ENCODE assay signal across 14 cellular contexts in the genomic region with DNA sequence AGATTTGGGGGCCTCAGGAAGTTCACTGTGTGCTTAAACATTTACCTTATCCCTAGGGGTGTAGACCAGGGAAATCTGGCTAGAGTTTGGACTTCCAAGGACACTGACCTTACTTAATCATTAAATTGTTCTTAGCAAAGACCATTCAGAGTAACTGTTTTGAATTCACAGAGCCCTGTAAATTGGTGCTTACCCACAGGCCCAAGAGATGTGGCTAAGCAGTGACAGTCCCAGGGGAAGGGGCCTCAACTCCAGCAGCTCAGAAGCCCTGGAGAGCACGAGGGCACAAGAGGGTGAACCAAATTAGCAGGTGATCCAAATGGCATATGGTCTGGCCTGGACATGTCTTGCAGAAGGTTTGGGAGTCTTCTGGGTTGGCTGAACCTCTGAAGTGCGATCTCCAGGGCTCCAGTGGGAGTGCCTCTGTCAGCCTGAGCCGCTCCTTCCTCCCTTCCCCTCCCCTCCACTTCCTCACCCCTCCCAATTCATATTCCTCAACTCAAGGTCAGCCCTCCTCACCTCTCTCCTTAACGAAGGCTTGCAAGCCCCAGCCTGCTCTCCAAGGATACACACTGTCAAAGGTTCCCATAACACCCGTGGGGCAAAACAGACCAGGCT. TPM values are rescaled to one million over a fixed set of nuclear protein-coding genes. Genes with fewer than 3 reads are reported as not detected.
DNase-seq lines count a peak whose midpoint lies in the region; ATAC-seq and TF ChIP-seq lines count a peak whose summit lies in the region.
"Had no signal": no experiment of that assay in that cellular context is flagged by ENCODE, and none has a peak within 500 bp of the region (broad histone marks: within the 10 kb centered on the region; RNA-seq: fewer than 3 reads in every experiment).

No MANE protein-coding gene starts in this region.

- H3K9me3 ChIP-seq in liver (ENCODE audit: control insufficient read depth in 4 of 4, low read length in 3 of 4): no peaks in the 10 kb centered on the region
- H3K9me3 ChIP-seq in testis: no peaks in the 10 kb centered on the region
- H3K9me3 ChIP-seq: HAP-1 had no signal

- 26% methylated on average over 5 of the region's 5 CpGs for WGBS in liver
- 17 to 30% methylated on average over 5 of the region's 5 CpGs for WGBS in testis, 2 donors

- H3K27me3 ChIP-seq in liver (ENCODE audit: control insufficient read depth in 4 of 4, insufficient read depth in 4 of 4, low read length in 3 of 4): no peaks in the 10 kb centered on the region
- H3K27me3 ChIP-seq in testis: no peaks in the 10 kb centered on the region

- TF ChIP-seq POLR2A in testis (IDR thresholded peaks at IDR 0.05): no peak

- H3K4me3 Mint-ChIP-seq in IgD-negative memory B cell: peak overlapping the region in 1 of 4 donors; percentile 47
- H3K4me3 Mint-ChIP-seq in WTC11: no peak overlapping the region
- H3K4me3 Mint-ChIP-seq: stimulated activated memory B cell treated with anti-CD40 and anti-IgM and Interleukin-4, amounts not matched to agents 10 μg/mL and 1 μg/mL and 100 μg/mL, for 72 hours; T-helper 1 cell treated with Interleukin-12 subunit alpha and Interleukin-12 subunit beta and Interleukin-4 antibody, amounts not matched to agents 30 μg/mL and 1 μg/mL, for 36 hours had no signal

- ATAC-seq in WTC11: no peak
- ATAC-seq: stimulated activated memory B cell treated with anti-CD40 and anti-IgM and Interleukin-4, amounts not matched to agents 10 μg/mL and 1 μg/mL and 100 μg/mL, for 72 hours had no signal

- H3K36me3 ChIP-seq in liver (ENCODE audit: control insufficient read depth in 4 of 4, insufficient read depth in 3 of 4, low read depth in 1 of 4, low read length in 3 of 4): no peaks in the 10 kb centered on the region
- H3K36me3 ChIP-seq in testis (ENCODE audit: low read depth, missing control alignments): no peaks in the 10 kb centered on the region
- H3K36me3 ChIP-seq: HAP-1 had no signal

- POLR2A ChIA-PET in WTC11 (lab: Charles Lee): no interaction called here

- no peak overlapping the region for H3K9ac ChIP-seq in liver (ENCODE audit: low read depth in 1 of 2, low read length in 2 of 2)

- CTCF ChIA-PET in WTC11 (lab: Charles Lee): no interaction called here

- H3K36me3 Mint-ChIP-seq in IgD-negative memory B cell: no peaks in the 10 kb centered on the region
- H3K36me3 Mint-ChIP-seq in WTC11: no peaks in the 10 kb centered on the region

- no peak overlapping the region for H3K4me3 ChIP-seq in liver (ENCODE audit: low read depth in 1 of 3, low read length in 3 of 3)
- no peak overlapping the region for H3K4me3 ChIP-seq in testis
- H3K4me3 ChIP-seq: HAP-1 had no signal

- TF ChIP-seq CTCF in WTC11 (IDR thresholded peaks at IDR 0.05) (no peak), liver (IDR thresholded peaks at IDR 0.05; ENCODE audit: low read depth, low read length, missing input control) (no peak), testis (IDR thresholded peaks at IDR 0.05) (no peak)

- H3K27ac Mint-ChIP-seq in IgD-negative memory B cell (peak overlapping the region in 2 of 3 donors; percentile 43 to 63), WTC11 (no peak overlapping the region)
- H3K27ac Mint-ChIP-seq: stimulated activated memory B cell treated with anti-CD40 and anti-IgM and Interleukin-4, amounts not matched to agents 10 μg/mL and 1 μg/mL and 100 μg/mL, for 72 hours; T-helper 1 cell treated with Interleukin-12 subunit alpha and Interleukin-12 subunit beta and Interleukin-4 antibody, amounts not matched to agents 30 μg/mL and 1 μg/mL, for 36 hours had no signal

- H3K4me1 ChIP-seq in liver (ENCODE audit: control insufficient read depth in 4 of 4, insufficient read depth in 4 of 4, low read length in 3 of 4) (peaks cover 28 to 83% (median 77%) of the 10 kb centered on the region in 4 donors), testis (peaks cover 36% of the 10 kb centered on the region)

- TF ChIP-seq RAD21 in liver (IDR thresholded peaks at IDR 0.05): no peak

- peaks cover 9 to 26% (median 12%) of the 10 kb centered on the region in 3 donors for H3K4me1 Mint-ChIP-seq in IgD-negative memory B cell
- peaks cover 29% of the 10 kb centered on the region for H3K4me1 Mint-ChIP-seq in WTC11

- peak overlapping the region; percentile 10 to 16 for H3K27ac ChIP-seq in liver (ENCODE audit: low read depth in 1 of 2, low read length in 2 of 2)
- peak overlapping the region; percentile 35 to 59 for H3K27ac ChIP-seq in testis

- DNase-seq in WTC11 (ENCODE audit: low spot score) (peak; percentile 4), testis (peak; percentile 45), iPS-NIHi11 (ENCODE audit: low spot score) (no peak), SIG-M5 (lab: John Stamatoyannopoulos, UW) (no peak), activated gamma-delta T cell treated with Interleukin-2 at 50 U/mL for 16 hours (no peak)
- DNase-seq: activated CD4-positive, alpha-beta T cell treated with anti-CD3 and anti-CD28 coated beads, Interleukin-2, amount 50 U/mL, for 1 hour; amygdala; MV-4-11; stimulated activated CD4-positive, alpha-beta T cell treated with anti-CD3 and anti-CD28 coated beads, Interleukin-2, amount 100 ng/mL, for 48 hours had no signal

- H3K9me3 Mint-ChIP-seq in IgD-negative memory B cell (no peaks in the 10 kb centered on the region), WTC11 (no peaks in the 10 kb centered on the region)
- H3K9me3 Mint-ChIP-seq: stimulated activated memory B cell treated with anti-CD40 and anti-IgM and Interleukin-4, amounts not matched to agents 10 μg/mL and 1 μg/mL and 100 μg/mL, for 72 hours; T-helper 1 cell treated with Interleukin-12 subunit alpha and Interleukin-12 subunit beta and Interleukin-4 antibody, amounts not matched to agents 30 μg/mL and 1 μg/mL, for 36 hours had no signal

- intact Hi-C loops in testis (cut with DNase I; ENCODE audit: low total_unique reads): no loop called here

- no peaks in the 10 kb centered on the region for H3K27me3 Mint-ChIP-seq in IgD-negative memory B cell
- H3K27me3 Mint-ChIP-seq in WTC11 (ENCODE audit: low read depth): peaks cover under 1% of the 10 kb centered on the region; the same call in 1 of the 2 replicates
- H3K27me3 Mint-ChIP-seq: stimulated activated memory B cell treated with anti-CD40 and anti-IgM and Interleukin-4, amounts not matched to agents 10 μg/mL and 1 μg/mL and 100 μg/mL, for 72 hours had no signal

TF ChIP-seq in WTC11, 78 proteins besides CTCF, POLR2A, EP300 and RAD21 (continues in another document):
- no peak for TF ChIP-seq ZNF317 (CRISPR knock-in tag; IDR thresholded peaks at IDR 0.05; ENCODE audit: borderline replicate concordance, low read depth)
- TF ChIP-seq, protein P1, sequence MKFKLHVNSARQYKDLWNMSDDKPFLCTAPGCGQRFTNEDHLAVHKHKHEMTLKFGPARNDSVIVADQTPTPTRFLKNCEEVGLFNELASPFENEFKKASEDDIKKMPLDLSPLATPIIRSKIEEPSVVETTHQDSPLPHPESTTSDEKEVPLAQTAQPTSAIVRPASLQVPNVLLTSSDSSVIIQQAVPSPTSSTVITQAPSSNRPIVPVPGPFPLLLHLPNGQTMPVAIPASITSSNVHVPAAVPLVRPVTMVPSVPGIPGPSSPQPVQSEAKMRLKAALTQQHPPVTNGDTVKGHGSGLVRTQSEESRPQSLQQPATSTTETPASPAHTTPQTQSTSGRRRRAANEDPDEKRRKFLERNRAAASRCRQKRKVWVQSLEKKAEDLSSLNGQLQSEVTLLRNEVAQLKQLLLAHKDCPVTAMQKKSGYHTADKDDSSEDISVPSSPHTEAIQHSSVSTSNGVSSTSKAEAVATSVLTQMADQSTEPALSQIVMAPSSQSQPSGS (CRISPR knock-in tag; IDR thresholded peaks at IDR 0.05; ENCODE audit: borderline replicate concordance, low read depth): no peak
- no peak for TF ChIP-seq MAX (CRISPR knock-in tag; IDR thresholded peaks at IDR 0.05)

TF ChIP-seq in liver, 16 proteins besides CTCF, POLR2A, EP300 and RAD21 (continues in another document):
- TF ChIP-seq, protein P2, sequence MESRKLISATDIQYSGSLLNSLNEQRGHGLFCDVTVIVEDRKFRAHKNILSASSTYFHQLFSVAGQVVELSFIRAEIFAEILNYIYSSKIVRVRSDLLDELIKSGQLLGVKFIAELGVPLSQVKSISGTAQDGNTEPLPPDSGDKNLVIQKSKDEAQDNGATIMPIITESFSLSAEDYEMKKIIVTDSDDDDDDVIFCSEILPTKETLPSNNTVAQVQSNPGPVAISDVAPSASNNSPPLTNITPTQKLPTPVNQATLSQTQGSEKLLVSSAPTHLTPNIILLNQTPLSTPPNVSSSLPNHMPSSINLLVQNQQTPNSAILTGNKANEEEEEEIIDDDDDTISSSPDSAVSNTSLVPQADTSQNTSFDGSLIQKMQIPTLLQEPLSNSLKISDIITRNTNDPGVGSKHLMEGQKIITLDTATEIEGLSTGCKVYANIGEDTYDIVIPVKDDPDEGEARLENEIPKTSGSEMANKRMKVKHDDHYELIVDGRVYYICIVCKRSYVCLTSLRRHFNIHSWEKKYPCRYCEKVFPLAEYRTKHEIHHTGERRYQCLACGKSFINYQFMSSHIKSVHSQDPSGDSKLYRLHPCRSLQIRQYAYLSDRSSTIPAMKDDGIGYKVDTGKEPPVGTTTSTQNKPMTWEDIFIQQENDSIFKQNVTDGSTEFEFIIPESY (IDR thresholded peaks at IDR 0.05): no peak
- TF ChIP-seq MAX (IDR thresholded peaks at IDR 0.05) (no peak), NR2F2 (IDR thresholded peaks at IDR 0.05) (no peak), EGR1 (IDR thresholded peaks at IDR 0.05; ENCODE audit: low read depth in 2 of 2) (no peak), FOXA2 (IDR thresholded peaks at IDR 0.05) (no peak)

RNA-seq across cellular contexts. Expression of gene PAQR7, which starts 4.3 kb away (rescaled TPM):
- polyA plus RNA-seq in IgD-negative memory B cell (0.73 TPM), liver (1 to 10 TPM; 1.5 to 1.6 TPM), testis (ENCODE audit: insufficient read depth, low read depth, low replicate concordance) (89.3 TPM)
- total RNA-seq in WTC11 (2021) (6.7 to 9.1 TPM (median 8.4 TPM) in 3 replicates), liver (1 to 10 TPM; 2.0 to 9.0 TPM), testis (10 to 100 TPM; 92.4 to 94.8 TPM)

RNA-seq across cellular contexts. Expression of gene AUNIP, which starts 11.9 kb away (rescaled TPM):
- not detected for polyA plus RNA-seq in IgD-negative memory B cell
- 14.2 to 16.1 TPM (median 15.1 TPM) in 3 replicates for total RNA-seq in WTC11 (2021)
- total RNA-seq in liver: 1 to 10 TPM in 1 of 2 donors, not detected in 1; 9.0 TPM
- under 1 TPM; 0.18 to 0.56 TPM for polyA plus RNA-seq in liver
- total RNA-seq in testis: 10 to 100 TPM; 14.1 to 22.5 TPM
- polyA plus RNA-seq in testis (ENCODE audit: insufficient read depth, low read depth, low replicate concordance): 28.5 TPM

RNA-seq across cellular contexts. Expression of gene STMN1, which starts 35.0 kb away (rescaled TPM):
- polyA plus RNA-seq in IgD-negative memory B cell (47.4 TPM), liver (10 to 100 TPM; 13.5 to 22.2 TPM), testis (ENCODE audit: insufficient read depth, low read depth, low replicate concordance) (727 TPM)
- total RNA-seq in WTC11 (2021) (418 to 483 TPM (median 458 TPM) in 3 replicates), liver (10 to 100 TPM in 1 of 2 donors, under 1 TPM in 1; 0.75 to 40.1 TPM), testis (100 to 1,000 TPM; 230 to 393 TPM)

RNA-seq across cellular contexts. Expression of gene MTFR1L, which starts 51.4 kb away (rescaled TPM):
- polyA plus RNA-seq in IgD-negative memory B cell (39.6 TPM), liver (10 to 100 TPM; 33.4 to 47.1 TPM), testis (ENCODE audit: insufficient read depth, low read depth, low replicate concordance) (253 TPM)
- total RNA-seq in WTC11 (2021) (28.9 to 32.2 TPM (median 30.5 TPM) in 3 replicates), liver (10 to 100 TPM; 22.5 to 48.4 TPM), testis (100 to 1,000 TPM; 148 to 166 TPM)

Comparison
In these comparisons a context has a peak if more than half of its experiments do, and no peak if none do; other contexts are left out.
1. DNase-seq: peak in WTC11 (single experiment) and testis (single experiment); none in iPS-NIHi11 (single experiment), SIG-M5 (single experiment) and activated gamma-delta T cell treated with Interleukin-2 at 50 U/mL for 16 hours (single experiment).
2. RNA of gene STMN1, which starts 35.0 kb away (total RNA-seq): 418 to 483 TPM in WTC11 and 230 to 393 TPM in testis; 0.75 to 40.1 TPM in liver; every median in the first group is over 4 times any median in the second.